Comparison of ENCODE assay signal across 9 cellular contexts in genomic region chr9:100437860-100438805, GRCh38. TPM values are rescaled to one million over a fixed set of nuclear protein-coding genes. Genes with fewer than 3 reads are reported as not detected.
DNase-seq lines count a peak whose midpoint lies in the region; ATAC-seq and FAIRE-seq lines count a peak whose summit lies in the region.
"Had no signal": no experiment of that assay in that cellular context is flagged by ENCODE, and none has a peak within 500 bp of the region (broad histone marks: within the 10 kb centered on the region; RNA-seq: fewer than 3 reads in every experiment).

No MANE protein-coding gene starts in this region.

- H3K4me3 ChIP-seq in aorta (ENCODE audit: low read length in 2 of 2), result no peak overlapping the region

- intact Hi-C loops in aorta (cut with DNase I), result loop anchor here (5.0 to 10.0 kb wide), 2 partner anchors 86 to 157 kb away; partner anchors contain the start of gene TEX10 (in 1 of the 2)

- H3K9me3 ChIP-seq in aorta (ENCODE audit: control insufficient read depth, low read length), result peaks cover 1% of the 10 kb centered on the region

- H3K27me3 ChIP-seq in aorta (ENCODE audit: control insufficient read depth in 1 of 2, insufficient read depth in 2 of 2, low read length in 1 of 2), result no peaks in the 10 kb centered on the region

- 91% methylated on average over 1 of the region's 1 CpG for WGBS in aorta, 2 donors

- FAIRE-seq in GM19239 (lab: Jason Lieb, UNC), result peak; percentile 75

- H3K36me3 ChIP-seq in aorta (ENCODE audit: control insufficient read depth in 1 of 2, insufficient read depth in 2 of 2, low read length in 1 of 2), result peaks cover 0 to 1% of the 10 kb centered on the region in 2 donors

- DNase-seq in CD1c-positive myeloid dendritic cell (ENCODE audit: extremely low spot score), result peak; percentile 81
- DNase-seq in GM19239 (ENCODE audit: insufficient read length, low spot score), result peak; percentile 27
- peak; percentile 78 for DNase-seq in LHCN-M2 (ENCODE audit: low read depth)
- DNase-seq in SIG-M5 (lab: John Stamatoyannopoulos, UW), result peak; percentile 9
- peak; percentile 62 for DNase-seq in activated gamma-delta T cell treated with anti-CD3 and anti-CD28 coated beads, Interleukin-2, amount 50 U/mL, for 16 hours (ENCODE audit: low read depth)
- peak; percentile 79 for DNase-seq in glomerular visceral epithelial cell (ENCODE audit: extremely low spot score)
- DNase-seq in pons (ENCODE audit: low spot score), result peak; percentile 83
- DNase-seq in aorta, result peak; percentile 75 to 79

- no peak overlapping the region for H3K27ac ChIP-seq in aorta (ENCODE audit: low read depth in 1 of 2, low read length in 2 of 2)

- H3K4me1 ChIP-seq in aorta (ENCODE audit: control insufficient read depth in 1 of 2, insufficient read depth in 2 of 2, low read length in 2 of 2), result peaks cover 0 to 1% of the 10 kb centered on the region in 2 donors

- ATAC-seq in aorta (ENCODE audit: low FRiP score), result peak; percentile 68

RNA-seq across cellular contexts. Expression of gene MSANTD3, which starts 11.2 kb away (rescaled TPM):
- total RNA-seq in LHCN-M2 (2014; rRNA removed), result 84.2 and 91.1 TPM in 2 replicates
- 49.7 TPM for polyA plus RNA-seq in LHCN-M2 (2012)
- 10 to 100 TPM; 26.6 to 31.0 TPM for total RNA-seq in aorta
- 10 to 100 TPM; 13.7 to 28.9 TPM for polyA plus RNA-seq in aorta

RNA-seq across cellular contexts. Expression of gene TMEFF1, which starts 34.8 kb away (rescaled TPM):
- total RNA-seq in LHCN-M2 (2014; rRNA removed) (0.51 and 2.4 TPM in 2 replicates), aorta (under 1 TPM; 0.27 to 0.78 TPM)
- polyA plus RNA-seq in LHCN-M2 (2012), result 0.23 TPM
- polyA plus RNA-seq in aorta, result not detected
- polyA plus RNA-seq: IgD-negative memory B cell had no signal

Comparison
In these comparisons a context has a peak if more than half of its experiments do, and no peak if none do; other contexts are left out.
1. DNase-seq: peak in every context shown above with its lines; median percentile 83 in pons; 81 in CD1c-positive myeloid dendritic cell; 79 in glomerular visceral epithelial cell; 78 in LHCN-M2; 77 in aorta; 62 in activated gamma-delta T cell treated with anti-CD3 and anti-CD28 coated beads, Interleukin-2, amount 50 U/mL, for 16 hours; 27 in GM19239; 9 in SIG-M5.